Comparison of ENCODE assay signal across 16 cellular contexts in genomic region chr10:132785433-132786278, GRCh38. TPM values are rescaled to one million over a fixed set of nuclear protein-coding genes. Genes with fewer than 3 reads are reported as not detected.
DNase-seq lines count a peak whose midpoint lies in the region; ATAC-seq, FAIRE-seq and TF ChIP-seq lines count a peak whose summit lies in the region.
"Had no signal": no experiment of that assay in that cellular context is flagged by ENCODE, and none has a peak within 500 bp of the region (broad histone marks: within the 10 kb centered on the region; RNA-seq: fewer than 3 reads in every experiment).

Gene NKX6-2 (minus strand): TSS chr10:132786147. CDS start chr10:132785948, 199 bp downstream.

- H2BK12ac ChIP-seq in H1 (ENCODE audit: low read depth, low read length): no peak within 1 kb of the TSS

- no peak within 1 kb of the TSS for H4K91ac ChIP-seq in H1 (replicated peaks; ENCODE audit: insufficient read length, low read length)

- peak within 1 kb of the TSS; percentile 32 for H3K18ac ChIP-seq in H1 (ENCODE audit: extremely low read depth, low read length)

- H3K4me2 ChIP-seq in H1 (ENCODE audit: insufficient read depth in 1 of 2, low read depth in 2 of 2, low read length in 2 of 2): peak within 1 kb of the TSS; percentile 46 to 78

- BruUV-seq in MCF 10A (replicated peaks; lab: Mats Ljungman, UMichigan): no TSS peak

- H3K56ac ChIP-seq in H1 (replicated peaks; ENCODE audit: insufficient read length, low read depth, low read length): no peak within 1 kb of the TSS

- POLR2A ChIA-PET in MCF 10A (lab: Yijun Ruan, JAX): no interaction called here
- POLR2A ChIA-PET in H1 (lab: Charles Lee; ENCODE audit: partially characterized antibody): interaction anchor here (1.1 kb wide), 1 partner anchor 131 kb away, joined by 3 read pairs; no protein-coding TSS in a partner anchor

- H3K36me3 Mint-ChIP-seq in MCF 10A (ENCODE audit: insufficient read depth, unreplicated experiment): peaks cover 11% of the 10 kb centered on the region
- H3K36me3 Mint-ChIP-seq: natural killer cell treated with Interleukin-12 subunit alpha and Interleukin-12 subunit beta and Interleukin-15 and Interleukin-18, amount 100 ng/mL, for 72 hours had no signal

- no peak within 1 kb of the TSS for H2AK5ac ChIP-seq in H1 (ENCODE audit: low read depth, low read length)

- H3K36me3 ChIP-seq in breast epithelium (no peaks in the 10 kb centered on the region), H1 (ENCODE audit: control insufficient read depth in 2 of 4, insufficient read depth in 4 of 4, low read length in 3 of 4) (peaks cover 0 to 28% (median 0%) of the 10 kb centered on the region in 4 experiments; a peak in 2 of 8 replicates), tibial nerve (peaks cover 0 to 38% (median 9%) of the 10 kb centered on the region in 3 donors)

- no peak within 1 kb of the TSS for H3K27ac Mint-ChIP-seq in MCF 10A (ENCODE audit: low read depth, unreplicated experiment)
- H3K27ac Mint-ChIP-seq: activated CD4-positive, alpha-beta memory T cell treated with anti-CD3 and anti-CD28 coated beads, Interleukin-2, amount 10 ng/mL, durations not matched to agents 7 days and 5 days; natural killer cell treated with Interleukin-12 subunit alpha and Interleukin-12 subunit beta and Interleukin-15 and Interleukin-18, amount 100 ng/mL, for 72 hours had no signal

- FAIRE-seq in H1 (lab: Jason Lieb, UNC): no peak
- FAIRE-seq: kidney, urothelium cell line had no signal

- H2BK120ac ChIP-seq in H1 (replicated peaks; ENCODE audit: low read depth, low read length): no peak within 1 kb of the TSS

- no peak within 1 kb of the TSS for H3K27ac ChIP-seq in breast epithelium
- no peak within 1 kb of the TSS for H3K27ac ChIP-seq in H1 (ENCODE audit: low read depth, low read length)
- H3K27ac ChIP-seq in tibial nerve: no peak within 1 kb of the TSS

- H3K79me1 ChIP-seq in H1 (ENCODE audit: low read depth, low read length): no peaks in the 10 kb centered on the region

- H3K4me3 ChIP-seq in breast epithelium (peak within 1 kb of the TSS in 2 of 3 donors; percentile 10 to 49), H1 (ENCODE audit: extremely low read depth in 1 of 4, insufficient read depth in 2 of 4, low read depth in 3 of 4, low read length in 4 of 4) (peak within 1 kb of the TSS in 2 of 4 experiments; percentile 18 to 62; a peak in 3 of 8 replicates), tibial nerve (peak within 1 kb of the TSS; percentile 5 to 40 (median 12))

- H3K4ac ChIP-seq in H1 (replicated peaks; ENCODE audit: insufficient read length, low read depth, low read length): no peak within 1 kb of the TSS

- in situ Hi-C loops in KBM-7 (cut with MboI; ENCODE audit: low pct_unique_long_range_greater_than_20kb, low sequenced_read_pairs): no loop called here

- H4K20me1 ChIP-seq in H1 (replicated peaks in 1 of 2; ENCODE audit: control insufficient read depth in 1 of 2, insufficient read depth in 2 of 2, low read length in 2 of 2): peaks cover 7 to 13% of the 10 kb centered on the region in 2 experiments

- H3K9me3 ChIP-seq in breast epithelium (peaks cover 13 to 17% of the 10 kb centered on the region in 2 donors), H1 (ENCODE audit: insufficient read depth in 2 of 2, low read depth in 1 of 2, low read length in 1 of 2) (no peaks in the 10 kb centered on the region; a peak in 1 of 4 replicates), tibial nerve (peaks cover 0 to 5% (median 0%) of the 10 kb centered on the region in 4 donors)

- H3K27me3 ChIP-seq in breast epithelium (peaks cover 6 to 70% of the 10 kb centered on the region in 2 donors), H1 (replicated peaks in 1 of 4; ENCODE audit: control insufficient read depth in 3 of 4, extremely low read depth in 1 of 4, insufficient read depth in 3 of 4, low read length in 3 of 4) (peaks cover 75 to 91% (median 88%) of the 10 kb centered on the region in 4 experiments), tibial nerve (peaks cover 6 to 67% of the 10 kb centered on the region in 2 donors)

- TF ChIP-seq EP300 in H1 (IDR thresholded peaks at IDR 0.05; ENCODE audit: borderline replicate concordance in 1 of 2, low read depth in 2 of 2, low read length in 2 of 2) (no peak), tibial nerve (IDR thresholded peaks at IDR 0.05) (no peak)

- TF ChIP-seq CTCF in breast epithelium (IDR thresholded peaks at IDR 0.05): no peak
- TF ChIP-seq CTCF in MCF 10A (IDR thresholded peaks at IDR 0.05; ENCODE audit: unreplicated experiment): no peak
- TF ChIP-seq CTCF in H1 (IDR thresholded peaks at IDR 0.05; ENCODE audit: control extremely low read depth in 1 of 3, insufficient read depth in 1 of 3, low read depth in 1 of 3, low read length in 3 of 3): no peak
- no peak for TF ChIP-seq CTCF in tibial nerve (IDR thresholded peaks at IDR 0.05)

- no peaks in the 10 kb centered on the region for H3K27me3 Mint-ChIP-seq in MCF 10A (ENCODE audit: insufficient read depth, unreplicated experiment)

- no peak within 1 kb of the TSS for H3K14ac ChIP-seq in H1 (ENCODE audit: insufficient read length)

- CTCF ChIA-PET in MCF 10A (lab: Yijun Ruan, JAX) (no interaction called here), H1 (lab: Charles Lee; ENCODE audit: partially characterized antibody) (interaction anchor here (1.2 kb wide), 1 partner anchor 131 kb away, joined by 3 read pairs; no protein-coding TSS in a partner anchor)

- ATAC-seq in HG03025 (IDR thresholded peaks at IDR 0.05; ENCODE audit: low FRiP score, unreplicated experiment): no peak
- ATAC-seq in GM21423 (IDR thresholded peaks at IDR 0.05; ENCODE audit: unreplicated experiment): no peak
- ATAC-seq: natural killer cell treated with Interleukin-12 subunit alpha and Interleukin-12 subunit beta and Interleukin-15 and Interleukin-18, amount 100 ng/mL, for 72 hours had no signal

- H3K4me1 ChIP-seq in breast epithelium (no peaks in the 10 kb centered on the region), H1 (replicated peaks in 1 of 4; ENCODE audit: control insufficient read depth in 3 of 4, insufficient read depth in 4 of 4, low read length in 3 of 4) (peaks cover 0 to 29% (median 12%) of the 10 kb centered on the region in 4 experiments; a peak in 6 of 7 replicates), tibial nerve (peaks cover 0 to 45% (median 24%) of the 10 kb centered on the region in 4 donors)

- no peak for TF ChIP-seq POLR2A in breast epithelium (IDR thresholded peaks at IDR 0.05)
- no peak for TF ChIP-seq POLR2A in H1 (IDR thresholded peaks at IDR 0.05; ENCODE audit: control extremely low read depth in 1 of 2, low read depth in 2 of 2, low read length in 2 of 2)
- TF ChIP-seq POLR2A in tibial nerve (IDR thresholded peaks at IDR 0.05): no peak

- no peak for DNase-seq in breast epithelium (ENCODE audit: low spot score in 2 of 2)
- DNase-seq in MCF 10A (ENCODE audit: unreplicated experiment): no peak
- no peak for DNase-seq in H1 (ENCODE audit: low read depth in 1 of 2, low spot score in 2 of 2)
- DNase-seq in lung microvascular endothelial cell (ENCODE audit: low read depth in 2 of 2): peak; percentile 19 to 20
- DNase-seq in tibial nerve (ENCODE audit: low spot score in 2 of 2): no peak
- DNase-seq in KBM-7: no peak
- DNase-seq: activated CD4-positive, alpha-beta memory T cell treated with anti-CD3 and anti-CD28 coated beads, Interleukin-2, amount 10 ng/mL, durations not matched to agents 7 days and 5 days; activated effector memory CD4-positive, alpha-beta T cell treated with Interleukin-2 at 50 U/mL for 16 hours; kidney; RPMI8226 had no signal

- no peak within 1 kb of the TSS for H2AFZ ChIP-seq in H1 (ENCODE audit: low read length)

- no peak within 1 kb of the TSS for H4K5ac ChIP-seq in H1 (ENCODE audit: insufficient read length, low read depth, low read length)

- intact Hi-C loops in breast epithelium (cut with DNase I; ENCODE audit: low total_unique reads): no loop called here
- intact Hi-C loops in MCF 10A (cut with micrococcal nuclease): no loop called here

- no peak within 1 kb of the TSS for H2BK20ac ChIP-seq in H1 (ENCODE audit: low read length)

- H4K8ac ChIP-seq in H1 (ENCODE audit: extremely low read depth, insufficient read depth, low read length): peak within 1 kb of the TSS; percentile 68; the same call in 1 of the 2 replicates

- H3K79me2 ChIP-seq in H1 (ENCODE audit: control insufficient read depth in 1 of 2, insufficient read depth in 2 of 2, low read length in 2 of 2): no peaks in the 10 kb centered on the region

- no peak within 1 kb of the TSS for H3K23ac ChIP-seq in H1 (ENCODE audit: insufficient read length)

- no peaks in the 10 kb centered on the region for H3K9me3 Mint-ChIP-seq in MCF 10A (ENCODE audit: unreplicated experiment)
- H3K9me3 Mint-ChIP-seq: activated CD4-positive, alpha-beta memory T cell treated with anti-CD3 and anti-CD28 coated beads, Interleukin-2, amount 10 ng/mL, durations not matched to agents 7 days and 5 days; natural killer cell treated with Interleukin-12 subunit alpha and Interleukin-12 subunit beta and Interleukin-15 and Interleukin-18, amount 100 ng/mL, for 72 hours had no signal

- no CpG with 5 or more reads among the region's 144 CpGs for WGBS in H1 (ENCODE audit: extremely low coverage in 1 of 2, insufficient coverage in 1 of 2, insufficient read length in 1 of 2, insufficient replicate concordance in 2 of 2, low coverage in 1 of 2, low lambda C conversion rate in 2 of 2, missing lambda C conversion rate in 1 of 2), 2 experiments
- 0 to 2% methylated on average over 17 to 33 of the region's 144 CpGs for WGBS in tibial nerve, 2 donors

- H2BK15ac ChIP-seq in H1 (ENCODE audit: low read length): no peak within 1 kb of the TSS

- H2BK5ac ChIP-seq in H1 (ENCODE audit: low read depth, low read length): no peak within 1 kb of the TSS

- no peaks in the 10 kb centered on the region for H3K4me1 Mint-ChIP-seq in MCF 10A (ENCODE audit: insufficient read depth, unreplicated experiment)
- H3K4me1 Mint-ChIP-seq: activated CD4-positive, alpha-beta memory T cell treated with anti-CD3 and anti-CD28 coated beads, Interleukin-2, amount 10 ng/mL, durations not matched to agents 7 days and 5 days had no signal

- no peak for TF ChIP-seq RAD21 in H1 (IDR thresholded peaks at IDR 0.05 in 1 of 2, conservative IDR thresholded peaks at IDR 0.05 in 1 of 2; ENCODE audit: low read depth in 2 of 2, low read length in 2 of 2)

- H3K4me3 Mint-ChIP-seq in MCF 10A (ENCODE audit: unreplicated experiment): no peak within 1 kb of the TSS
- H3K4me3 Mint-ChIP-seq: activated CD4-positive, alpha-beta memory T cell treated with anti-CD3 and anti-CD28 coated beads, Interleukin-2, amount 10 ng/mL, durations not matched to agents 7 days and 5 days; natural killer cell treated with Interleukin-12 subunit alpha and Interleukin-12 subunit beta and Interleukin-15 and Interleukin-18, amount 100 ng/mL, for 72 hours had no signal

- H3K9ac ChIP-seq in H1 (replicated peaks in 1 of 4; ENCODE audit: extremely low read depth in 1 of 4, low read depth in 3 of 4, low read length in 3 of 4): no peak within 1 kb of the TSS

- peaks cover 7% of the 10 kb centered on the region; the same call in 1 of the 2 replicates for H3K23me2 ChIP-seq in H1 (ENCODE audit: low read depth, low read length)

RNA-seq across cellular contexts. Expression of gene NKX6-2, which starts in this region (rescaled TPM):
- total RNA-seq in breast epithelium: not detected
- not detected in 2 replicates for total RNA-seq in MCF 10A (2022)
- not detected in 2 replicates for total RNA-seq in H1 (2021; fragmentation: NEBNext Ultra II Directional; extraction: Animal tissue kit (Norgen Biotek cat#: 25700))
- polyA plus RNA-seq in H1 (2011; rRNA removed): 0.06 and 0.14 TPM in 2 replicates
- polyA plus RNA-seq in H1 (2011; cell fraction: cytosol; rRNA removed): 0.09 TPM
- 0.11 TPM for polyA plus RNA-seq in H1 (2011; cell fraction: nucleus; rRNA removed)
- 2.4 to 6.7 TPM (median 4.4 TPM) in 4 replicates for polyA plus RNA-seq in H1 (2012, experiment 1 of 2)
- polyA plus RNA-seq in H1 (2012, experiment 2 of 2): 0.08 TPM
- polyA plus RNA-seq in H1 (2013, experiment 1 of 2): not detected
- not detected for polyA plus RNA-seq in H1 (2013, experiment 2 of 2)
- polyA minus RNA-seq in H1 (2011; rRNA and poly(A)+ RNA removed): not detected in 2 replicates
- not detected for polyA minus RNA-seq in H1 (2011; cell fraction: cytosol; rRNA and poly(A)+ RNA removed)
- not detected for polyA minus RNA-seq in H1 (2011; cell fraction: nucleus; rRNA and poly(A)+ RNA removed)
- not detected in 2 replicates for total RNA-seq in lung microvascular endothelial cell
- 10 to 100 TPM in 1 of 4 donors, 1 to 10 TPM in 2, under 1 TPM in 1; 0.20 to 10.3 (median 2.5) TPM for total RNA-seq in tibial nerve
- total RNA-seq: activated CD4-positive, alpha-beta memory T cell treated with anti-CD3 and anti-CD28 coated beads, Interleukin-2, amount 10 ng/mL, durations not matched to agents 7 days and 5 days; M059J; natural killer cell treated with Interleukin-12 subunit alpha and Interleukin-12 subunit beta and Interleukin-15 and Interleukin-18, amount 100 ng/mL, for 72 hours; NCI-H460 had no signal

Comparison
In these comparisons a context has a peak if more than half of its experiments do, and no peak if none do; other contexts are left out.
1. Peak in DNase-seq in lung microvascular endothelial cell; RNA of the gene not detected or under 1 TPM.